In genomic region chr5:111735829-111736228, GRCh38 we compare ENCODE assay signal across 8 cellular contexts. TPM values are rescaled to one million over a fixed set of nuclear protein-coding genes. Genes with fewer than 3 reads are reported as not detected.
A peak's percentile ranks its signal among the peaks of the same experiment; 100 is the strongest.
DNase-seq lines count a peak whose midpoint lies in the region; ATAC-seq and TF ChIP-seq lines count a peak whose summit lies in the region.
"Had no signal": no experiment of that assay in that cellular context is flagged by ENCODE, and none has a peak within 500 bp of the region (broad histone marks: within the 10 kb centered on the region; RNA-seq: fewer than 3 reads in every experiment).

No MANE protein-coding gene starts in this region.

- peak overlapping the region; percentile 71 for H3K27ac Mint-ChIP-seq in HFFc6

- intact Hi-C loops in left cardiac atrium (cut with DNase I): no loop called here

- peak; percentile 85 for DNase-seq in HFFc6
- DNase-seq in WERI-Rb-1: peak; percentile 30
- DNase-seq in left cardiac atrium: peak; percentile 72
- peak; percentile 30 to 31 for DNase-seq in stimulated activated CD4-positive, alpha-beta T cell treated with anti-CD3 and anti-CD28 coated beads, Interleukin-4, amount 100 ng/mL, for 48 hours (ENCODE audit: low read depth in 2 of 2)
- DNase-seq in SW 1271 (lab: John Stamatoyannopoulos, UW): no peak
- DNase-seq in occipital lobe (lab: John Stamatoyannopoulos, UW): no peak
- DNase-seq in CD1c-positive myeloid dendritic cell (ENCODE audit: extremely low spot score): no peak
- DNase-seq: NCI-H2081 had no signal

- H3K36me3 Mint-ChIP-seq in HFFc6 (ENCODE audit: low read depth): peaks cover 16% of the 10 kb centered on the region

- H3K9me3 ChIP-seq in WERI-Rb-1 (ENCODE audit: severe bottlenecking): no peaks in the 10 kb centered on the region

- H3K4me3 Mint-ChIP-seq in HFFc6: peak overlapping the region; percentile 67

- H3K36me3 ChIP-seq in WERI-Rb-1: peaks cover 9% of the 10 kb centered on the region

- TF ChIP-seq CTCF in HFFc6 (IDR thresholded peaks at IDR 0.05) (no peak), WERI-Rb-1 (IDR thresholded peaks at IDR 0.05; ENCODE audit: low read depth, low read length) (no peak)

- H3K27me3 ChIP-seq in WERI-Rb-1 (ENCODE audit: insufficient read depth, low read depth, severe bottlenecking): no peaks in the 10 kb centered on the region

- peaks cover 3% of the 10 kb centered on the region for H3K27me3 Mint-ChIP-seq in HFFc6 (ENCODE audit: insufficient read depth)

- H3K4me3 ChIP-seq in WERI-Rb-1 (ENCODE audit: low read depth, low read length): no peak overlapping the region

- no peak overlapping the region; the same call in 1 of the 2 replicates for H3K27ac ChIP-seq in WERI-Rb-1

- peak; percentile 79 to 97 for ATAC-seq in left cardiac atrium

- peaks cover 66% of the 10 kb centered on the region for H3K4me1 Mint-ChIP-seq in HFFc6 (ENCODE audit: low read depth)

- no peaks in the 10 kb centered on the region for H3K9me3 Mint-ChIP-seq in HFFc6

RNA-seq across cellular contexts. Expression of gene NREP, which starts 21.2 kb away (rescaled TPM):
- total RNA-seq in HFFc6 (2021; fragmentation: NEBNext Ultra II Directional; extraction: Animal tissue kit (Norgen Biotek cat#: 25700)): 10 to 100 TPM; 32.0 to 89.1 (median 35.1) TPM
- total RNA-seq in left cardiac atrium (10 to 100 TPM; 12.8 to 22.5 TPM), occipital lobe (685 TPM)

Comparison
In these comparisons a context has a peak if more than half of its experiments do, and no peak if none do; other contexts are left out.
1. DNase-seq: peak in HFFc6 (single experiment), WERI-Rb-1 (single experiment), left cardiac atrium (single experiment) and stimulated activated CD4-positive, alpha-beta T cell treated with anti-CD3 and anti-CD28 coated beads, Interleukin-4, amount 100 ng/mL, for 48 hours (2 of 2); none in SW 1271 (0 of 2), occipital lobe (single experiment) and CD1c-positive myeloid dendritic cell (single experiment).